10 cellular contexts compared by ENCODE assay signal in the genomic region with DNA sequence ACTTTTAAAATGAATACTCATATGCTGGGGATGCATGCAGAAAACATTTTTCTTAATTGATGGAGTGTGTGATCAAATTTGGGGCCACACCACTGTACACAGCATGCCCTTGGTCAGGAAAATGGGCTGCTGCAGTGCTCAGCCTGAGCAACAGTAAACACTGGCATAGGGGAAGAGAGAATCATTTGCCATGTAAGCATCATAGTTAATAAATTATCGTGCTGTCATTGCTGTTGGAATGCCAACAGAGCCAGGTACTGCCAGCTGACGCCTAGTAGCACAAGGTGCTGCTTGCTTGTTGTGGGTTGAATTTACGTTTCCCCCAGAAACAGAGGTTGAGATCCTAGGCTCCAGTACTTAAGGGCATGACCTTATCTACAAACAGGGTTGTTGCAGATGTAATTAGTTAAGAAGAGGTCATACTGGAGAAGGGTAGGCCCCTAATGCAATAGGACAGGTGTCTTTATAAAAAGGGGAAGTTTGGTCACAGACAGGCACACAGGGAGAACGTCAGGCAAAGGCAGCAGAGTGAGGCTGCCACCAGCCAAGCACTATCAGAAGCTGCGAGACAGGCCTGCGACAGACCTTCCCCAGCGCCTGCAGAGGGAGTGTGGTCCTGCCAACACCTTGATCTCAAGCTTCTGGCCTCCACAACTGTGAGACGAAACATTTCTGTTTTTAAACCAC. TPM values are rescaled to one million over a fixed set of nuclear protein-coding genes. Genes with fewer than 3 reads are reported as not detected.
DNase-seq lines count a peak whose midpoint lies in the region; ATAC-seq, FAIRE-seq and TF ChIP-seq lines count a peak whose summit lies in the region.
"Had no signal": no experiment of that assay in that cellular context is flagged by ENCODE, and none has a peak within 500 bp of the region (broad histone marks: within the 10 kb centered on the region; RNA-seq: fewer than 3 reads in every experiment).

No MANE protein-coding gene starts in this region.

- TF ChIP-seq RAD21 in GM12878 (IDR thresholded peaks at IDR 0.05; ENCODE audit: insufficient read depth, low read depth, low read length): 0 out of 2 replicates have a peak, but pooled peaks have one; percentile 5

- FAIRE-seq in GM12878 (lab: Jason Lieb, UNC): no peak

- RAD21 ChIA-PET in GM12878 (lab: Charles Lee; ENCODE audit: unreplicated experiment): interaction anchor here (1.3 kb wide), 2 partner anchors 40 to 51 kb away, joined by 3 read pairs; no protein-coding TSS in a partner anchor

- no peak overlapping the region for H3K4me3 ChIP-seq in GM12878

- POLR2A ChIA-PET in GM12878 (lab: Charles Lee): interaction anchor here (0.6 kb wide), 1 partner anchor 306 kb away, joined by 3 read pairs; no protein-coding TSS in a partner anchor

- peaks cover 7 to 12% of the 10 kb centered on the region in 2 experiments for H3K36me3 ChIP-seq in GM12878 (ENCODE audit: control insufficient read depth in 2 of 2, insufficient read depth in 2 of 2, low read length in 1 of 2)

- peak; percentile 6 to 14 (median 13); a peak in 1 of 6 replicates for TF ChIP-seq CTCF in GM12878 (IDR thresholded peaks at IDR 0.05 in 2 of 3, conservative IDR thresholded peaks at IDR 0.05 in 1 of 3; ENCODE audit: control insufficient read depth in 2 of 3, extremely low read depth in 1 of 3, insufficient read depth in 1 of 3, low read depth in 3 of 3, low read length in 3 of 3)

- CTCF ChIA-PET in GM12878 (lab: Yijun Ruan, JAX): interaction anchor here (4.3 kb wide), 1 partner anchor 34 kb away, joined by 20 read pairs; no protein-coding TSS in a partner anchor

- no peak overlapping the region for H2AFZ ChIP-seq in GM12878 (ENCODE audit: control insufficient read depth, low read depth, low read length)

- no peak overlapping the region for H3K27ac ChIP-seq in GM12878 (ENCODE audit: control insufficient read depth, insufficient read depth)

- WGBS in GM12878 (ENCODE audit: insufficient coverage, insufficient replicate concordance, low lambda C conversion rate, missing lambda C conversion rate): 51% methylated on average over 8 of the region's 8 CpGs

- H4K20me1 ChIP-seq in GM12878 (ENCODE audit: control insufficient read depth, insufficient read depth): no peaks in the 10 kb centered on the region

- SMC1A ChIA-PET in GM12878 (lab: Charles Lee; ENCODE audit: uncharacterized antibody, unreplicated experiment): interaction anchor here (1.2 to 1.5 kb wide), 4 partner anchors 9 to 33 kb away, joined by 3 to 10 read pairs (median 4); no protein-coding TSS in a partner anchor

- H3K4me2 ChIP-seq in GM12878 (ENCODE audit: control insufficient read depth, insufficient read depth): no peak overlapping the region

- H3K9ac ChIP-seq in GM12878 (ENCODE audit: control insufficient read depth, insufficient read depth, low read length): no peak overlapping the region

- peaks cover 12% of the 10 kb centered on the region for H3K4me1 ChIP-seq in GM12878 (ENCODE audit: control insufficient read depth, insufficient read depth, low read length)

- peaks cover 8% of the 10 kb centered on the region for H3K79me2 ChIP-seq in GM12878 (ENCODE audit: control insufficient read depth, insufficient read depth, low read length)

- DNase-seq in GF-D8 (lab: John Stamatoyannopoulos, UW): peak; percentile 75
- no peak for DNase-seq in GM12878 (ENCODE audit: low read depth, low spot score)
- no peak for DNase-seq in T1000 (lab: John Stamatoyannopoulos, UW)
- no peak for DNase-seq in putamen (ENCODE audit: low spot score)
- DNase-seq in D341Med (ENCODE audit: low spot score): no peak
- no peak for DNase-seq in H4 (ENCODE audit: low spot score)
- DNase-seq: effector CD8-positive, alpha-beta T cell; stimulated activated CD8-positive, alpha-beta memory T cell treated with anti-CD3 and anti-CD28 coated beads, Interleukin-4, amount 100 ng/mL, for 48 hours had no signal

- no peaks in the 10 kb centered on the region for H3K27me3 ChIP-seq in GM12878 (replicated peaks in 1 of 2; ENCODE audit: control insufficient read depth in 2 of 2, insufficient read depth in 2 of 2, low read length in 1 of 2)

- TF ChIP-seq POLR2A in GM12878 (IDR thresholded peaks at IDR 0.05; ENCODE audit: low read depth, low read length): peak; percentile 22; the same call in 1 of the 2 replicates

- in situ Hi-C loops in GM12878 (cut with MboI): no loop called here

- BruUV-seq in GM12878 (replicated peaks; lab: Mats Ljungman, UMichigan): no TSS peak

- no peak for TF ChIP-seq EP300 in GM12878 (IDR thresholded peaks at IDR 0.05; ENCODE audit: borderline replicate concordance in 1 of 2, control insufficient read depth in 1 of 2, low read depth in 2 of 2, low read length in 2 of 2)

- peaks cover 4% of the 10 kb centered on the region for H3K9me3 ChIP-seq in GM12878 (replicated peaks; ENCODE audit: control insufficient read depth, insufficient read depth, low read length)

- ATAC-seq in GM19463 (IDR thresholded peaks at IDR 0.05; ENCODE audit: unreplicated experiment) (peak; percentile 69), HG03159 (IDR thresholded peaks at IDR 0.05; ENCODE audit: unreplicated experiment) (peak; percentile 80), GM12878 (peak; percentile 73)

- intact Hi-C loops in GM12878 (cut with micrococcal nuclease; ENCODE audit: unreplicated experiment): no loop called here

TF ChIP-seq in GM12878, 131 proteins besides CTCF, POLR2A, EP300 and RAD21:
- TF ChIP-seq, protein P1, sequence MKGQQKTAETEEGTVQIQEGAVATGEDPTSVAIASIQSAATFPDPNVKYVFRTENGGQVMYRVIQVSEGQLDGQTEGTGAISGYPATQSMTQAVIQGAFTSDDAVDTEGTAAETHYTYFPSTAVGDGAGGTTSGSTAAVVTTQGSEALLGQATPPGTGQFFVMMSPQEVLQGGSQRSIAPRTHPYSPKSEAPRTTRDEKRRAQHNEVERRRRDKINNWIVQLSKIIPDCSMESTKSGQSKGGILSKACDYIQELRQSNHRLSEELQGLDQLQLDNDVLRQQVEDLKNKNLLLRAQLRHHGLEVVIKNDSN (IDR thresholded peaks at IDR 0.05; ENCODE audit: borderline replicate concordance, extremely low read length, insufficient read depth, low read depth, low read length): no peak
- TF ChIP-seq ATF7 (IDR thresholded peaks at IDR 0.05; ENCODE audit: low read depth) (peak; percentile 64), SPI1 (IDR thresholded peaks at IDR 0.05; ENCODE audit: borderline replicate concordance, insufficient read depth, low read depth, low read length) (peak; percentile 23; the same call in 1 of the 2 replicates), NBN (IDR thresholded peaks at IDR 0.05) (0 out of 2 replicates have a peak, but pooled peaks have one; percentile 39), MTA2 (IDR thresholded peaks at IDR 0.05; ENCODE audit: low read depth) (peak; percentile 39; the same call in 1 of the 2 replicates), CHD4 (IDR thresholded peaks at IDR 0.05) (no peak), NR2F1 (conservative IDR thresholded peaks at IDR 0.05) (peak; percentile 61), IKZF2 (IDR thresholded peaks at IDR 0.05) (peak; percentile 18 to 31; a peak in 1 of 4 replicates), SMARCA5 (IDR thresholded peaks at IDR 0.05) (no peak), TCF12 (IDR thresholded peaks at IDR 0.05; ENCODE audit: low read depth, low read length) (peak; percentile 55; the same call in 1 of the 2 replicates)

RNA-seq across cellular contexts. Expression of a gene that starts 25.3 kb away (rescaled TPM):
- 67.9 and 68.0 TPM in 2 replicates for total RNA-seq in GM12878 (2013; cell fraction: nucleolus; rRNA removed)
- total RNA-seq in GM12878 (2014; rRNA removed) (24.9 and 25.7 TPM in 2 replicates), GM12878 (2014; rRNA removed; fragmentation: Illumina TruSeq; extraction: Trizol) (27.2 and 28.9 TPM in 2 replicates), GM12878 (2021) (93.1 and 94.8 TPM in 2 replicates)
- 64.4 TPM for polyA plus RNA-seq in GM12878 (2011; ENCODE audit: low read depth)
- polyA plus RNA-seq in GM12878 (2011; rRNA removed) (27.0 and 35.0 TPM in 2 replicates), GM12878 (2014; fragmentation: Illumina TruSeq; extraction: Trizol) (63.7 and 98.6 TPM in 2 replicates), GM12878 (2014; fragmentation: Nextera tagmentation; extraction: Ambion mirVana) (10 to 100 TPM; 12.9 to 18.1 TPM), GM12878 (2014; rRNA removed) (64.9 and 67.3 TPM in 2 replicates), GM12878 (2016; fragmentation: Nextera tagmentation; extraction: Ambion mirVana) (100 to 1,000 TPM; 123 to 130 TPM)
- polyA plus RNA-seq in GM12878 (2011; cell fraction: cytosol; rRNA removed): 63.7 and 66.4 TPM in 2 replicates
- 46.5 and 46.6 TPM in 2 replicates for polyA plus RNA-seq in GM12878 (2011; cell fraction: nucleus; rRNA removed)
- polyA plus RNA-seq in GM12878 (2012): 82.2 and 86.0 TPM in 2 replicates
- 25.2 and 44.6 TPM in 2 replicates for polyA minus RNA-seq in GM12878 (2011; rRNA and poly(A)+ RNA removed)
- polyA minus RNA-seq in GM12878 (2011; cell fraction: cytosol; rRNA and poly(A)+ RNA removed): 19.5 and 24.0 TPM in 2 replicates
- 18.0 and 33.5 TPM in 2 replicates for polyA minus RNA-seq in GM12878 (2011; cell fraction: nucleus; rRNA and poly(A)+ RNA removed)
- total RNA-seq in H4 (2014; rRNA removed; shearing (Covaris generic)): 38.0 and 41.5 TPM in 2 replicates
